Comparison of ENCODE assay signal across 15 cellular contexts in genomic region chr12:101866615-101867373, GRCh38.
"Had no signal": no experiment of that assay in that cellular context is flagged by ENCODE, and none has a peak within 500 bp of the region (broad histone marks: within the 10 kb centered on the region; RNA-seq: fewer than 3 reads in every experiment).

No MANE protein-coding gene starts in this region.

- H3K4me3 Mint-ChIP-seq: activated naive CD4-positive, alpha-beta T cell treated with anti-CD3 and anti-CD28 coated beads, Interleukin-2, amount 50 U/mL, for 24 hours; T-helper 17 cell had no signal

- H3K27ac Mint-ChIP-seq: activated naive CD4-positive, alpha-beta T cell treated with anti-CD3 and anti-CD28 coated beads, Interleukin-2, amount 50 U/mL, for 24 hours had no signal

- H3K9me3 ChIP-seq: body of pancreas, thoracic aorta, vagina had no signal

- H3K9me3 Mint-ChIP-seq: activated naive CD4-positive, alpha-beta T cell treated with anti-CD3 and anti-CD28 coated beads, Interleukin-2, amount 50 U/mL, for 24 hours had no signal

- H3K27ac ChIP-seq: body of pancreas, coronary artery, heart left ventricle, stomach, thoracic aorta, vagina had no signal

- DNase-seq: activated CD4-positive, alpha-beta T cell treated with anti-CD3 and anti-CD28 coated beads, Interleukin-2, amount 50 U/mL, for 1 hour; activated effector memory CD4-positive, alpha-beta T cell treated with Interleukin-2 at 50 U/mL for 16 hours; amniotic stem cell; body of pancreas; central memory CD4-positive, alpha-beta T cell; effector memory CD4-positive, alpha-beta T cell; heart left ventricle; mesendoderm; stimulated activated CD4-positive, alpha-beta T cell treated with anti-CD3 and anti-CD28 coated beads, Interleukin-2, amount 100 ng/mL, for 48 hours; stomach; T-helper 17 cell had no signal

- H3K4me3 ChIP-seq: body of pancreas, coronary artery, heart left ventricle, stomach, thoracic aorta, vagina had no signal

- H3K27me3 ChIP-seq: body of pancreas, heart left ventricle, stomach, vagina had no signal

- H3K36me3 Mint-ChIP-seq: activated naive CD4-positive, alpha-beta T cell treated with anti-CD3 and anti-CD28 coated beads, Interleukin-2, amount 50 U/mL, for 24 hours had no signal

- ATAC-seq: body of pancreas, T-helper 17 cell had no signal

- H3K4me1 ChIP-seq: body of pancreas, stomach, vagina had no signal

- H3K4me1 Mint-ChIP-seq: activated naive CD4-positive, alpha-beta T cell treated with anti-CD3 and anti-CD28 coated beads, Interleukin-2, amount 50 U/mL, for 24 hours; T-helper 17 cell had no signal

- H3K27me3 Mint-ChIP-seq: activated naive CD4-positive, alpha-beta T cell treated with anti-CD3 and anti-CD28 coated beads, Interleukin-2, amount 50 U/mL, for 24 hours; T-helper 17 cell had no signal

- H3K36me3 ChIP-seq: heart left ventricle, stomach, thoracic aorta, vagina had no signal
